ENCODE assay signal across 1 cellular context in genomic region chr15:79090487-79091203, GRCh38.
TF ChIP-seq lines count a peak whose summit lies in the region.

A gene with protein sequence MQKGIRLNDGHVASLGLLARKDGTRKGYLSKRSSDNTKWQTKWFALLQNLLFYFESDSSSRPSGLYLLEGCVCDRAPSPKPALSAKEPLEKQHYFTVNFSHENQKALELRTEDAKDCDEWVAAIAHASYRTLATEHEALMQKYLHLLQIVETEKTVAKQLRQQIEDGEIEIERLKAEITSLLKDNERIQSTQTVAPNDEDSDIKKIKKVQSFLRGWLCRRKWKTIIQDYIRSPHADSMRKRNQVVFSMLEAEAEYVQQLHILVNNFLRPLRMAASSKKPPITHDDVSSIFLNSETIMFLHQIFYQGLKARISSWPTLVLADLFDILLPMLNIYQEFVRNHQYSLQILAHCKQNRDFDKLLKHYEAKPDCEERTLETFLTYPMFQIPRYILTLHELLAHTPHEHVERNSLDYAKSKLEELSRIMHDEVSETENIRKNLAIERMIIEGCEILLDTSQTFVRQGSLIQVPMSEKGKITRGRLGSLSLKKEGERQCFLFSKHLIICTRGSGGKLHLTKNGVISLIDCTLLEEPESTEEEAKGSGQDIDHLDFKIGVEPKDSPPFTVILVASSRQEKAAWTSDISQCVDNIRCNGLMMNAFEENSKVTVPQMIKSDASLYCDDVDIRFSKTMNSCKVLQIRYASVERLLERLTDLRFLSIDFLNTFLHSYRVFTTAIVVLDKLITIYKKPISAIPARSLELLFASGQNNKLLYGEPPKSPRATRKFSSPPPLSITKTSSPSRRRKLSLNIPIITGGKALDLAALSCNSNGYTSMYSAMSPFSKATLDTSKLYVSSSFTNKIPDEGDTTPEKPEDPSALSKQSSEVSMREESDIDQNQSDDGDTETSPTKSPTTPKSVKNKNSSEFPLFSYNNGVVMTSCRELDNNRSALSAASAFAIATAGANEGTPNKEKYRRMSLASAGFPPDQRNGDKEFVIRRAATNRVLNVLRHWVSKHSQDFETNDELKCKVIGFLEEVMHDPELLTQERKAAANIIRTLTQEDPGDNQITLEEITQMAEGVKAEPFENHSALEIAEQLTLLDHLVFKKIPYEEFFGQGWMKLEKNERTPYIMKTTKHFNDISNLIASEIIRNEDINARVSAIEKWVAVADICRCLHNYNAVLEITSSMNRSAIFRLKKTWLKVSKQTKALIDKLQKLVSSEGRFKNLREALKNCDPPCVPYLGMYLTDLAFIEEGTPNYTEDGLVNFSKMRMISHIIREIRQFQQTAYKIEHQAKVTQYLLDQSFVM (N-terminal part only) (minus strand): TSS chr15:79090780. CDS start chr15:79090498, 282 bp downstream.

TF ChIP-seq in GM23338, 12 proteins besides CTCF, POLR2A, EP300 and RAD21 (continued from another document):
- TF ChIP-seq, protein P1, sequence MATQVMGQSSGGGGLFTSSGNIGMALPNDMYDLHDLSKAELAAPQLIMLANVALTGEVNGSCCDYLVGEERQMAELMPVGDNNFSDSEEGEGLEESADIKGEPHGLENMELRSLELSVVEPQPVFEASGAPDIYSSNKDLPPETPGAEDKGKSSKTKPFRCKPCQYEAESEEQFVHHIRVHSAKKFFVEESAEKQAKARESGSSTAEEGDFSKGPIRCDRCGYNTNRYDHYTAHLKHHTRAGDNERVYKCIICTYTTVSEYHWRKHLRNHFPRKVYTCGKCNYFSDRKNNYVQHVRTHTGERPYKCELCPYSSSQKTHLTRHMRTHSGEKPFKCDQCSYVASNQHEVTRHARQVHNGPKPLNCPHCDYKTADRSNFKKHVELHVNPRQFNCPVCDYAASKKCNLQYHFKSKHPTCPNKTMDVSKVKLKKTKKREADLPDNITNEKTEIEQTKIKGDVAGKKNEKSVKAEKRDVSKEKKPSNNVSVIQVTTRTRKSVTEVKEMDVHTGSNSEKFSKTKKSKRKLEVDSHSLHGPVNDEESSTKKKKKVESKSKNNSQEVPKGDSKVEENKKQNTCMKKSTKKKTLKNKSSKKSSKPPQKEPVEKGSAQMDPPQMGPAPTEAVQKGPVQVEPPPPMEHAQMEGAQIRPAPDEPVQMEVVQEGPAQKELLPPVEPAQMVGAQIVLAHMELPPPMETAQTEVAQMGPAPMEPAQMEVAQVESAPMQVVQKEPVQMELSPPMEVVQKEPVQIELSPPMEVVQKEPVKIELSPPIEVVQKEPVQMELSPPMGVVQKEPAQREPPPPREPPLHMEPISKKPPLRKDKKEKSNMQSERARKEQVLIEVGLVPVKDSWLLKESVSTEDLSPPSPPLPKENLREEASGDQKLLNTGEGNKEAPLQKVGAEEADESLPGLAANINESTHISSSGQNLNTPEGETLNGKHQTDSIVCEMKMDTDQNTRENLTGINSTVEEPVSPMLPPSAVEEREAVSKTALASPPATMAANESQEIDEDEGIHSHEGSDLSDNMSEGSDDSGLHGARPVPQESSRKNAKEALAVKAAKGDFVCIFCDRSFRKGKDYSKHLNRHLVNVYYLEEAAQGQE (IDR thresholded peaks at IDR 0.05; ENCODE audit: unreplicated experiment) = no peak
- no peak for TF ChIP-seq POLR2AphosphoS5 (IDR thresholded peaks at IDR 0.05; ENCODE audit: low read depth)
